ENCODE assay signal across 1 cellular context in genomic region chr19:53520547-53521372, GRCh38.
TF ChIP-seq lines count a peak whose summit lies in the region.

No MANE protein-coding gene starts in this region.

TF ChIP-seq in GM12878, 131 proteins besides CTCF, POLR2A, EP300 and RAD21 (continued from another document and continues in another):
- no peak for TF ChIP-seq CEBPZ (IDR thresholded peaks at IDR 0.05; ENCODE audit: low read depth, low read length)
- TF ChIP-seq HDAC2 (IDR thresholded peaks at IDR 0.05), result no peak
- TF ChIP-seq SIX5 (IDR thresholded peaks at IDR 0.05; ENCODE audit: low read depth, low read length, severe bottlenecking), result peak; percentile 90
- TF ChIP-seq YY1 (IDR thresholded peaks at IDR 0.05; ENCODE audit: low read depth, low read length), result peak; percentile 94
- 0 out of 2 replicates have a peak, but pooled peaks have one; percentile 28 for TF ChIP-seq POLR2AphosphoS5 (IDR thresholded peaks at IDR 0.05; ENCODE audit: low read length)
- peak; percentile 53; the same call in 1 of the 2 replicates for TF ChIP-seq TCF12 (IDR thresholded peaks at IDR 0.05; ENCODE audit: low read depth, low read length)
- TF ChIP-seq CHD1 (IDR thresholded peaks at IDR 0.05; ENCODE audit: low read depth, low read length), result no peak
- TF ChIP-seq TCF3 (IDR thresholded peaks at IDR 0.05; ENCODE audit: borderline replicate concordance, insufficient read depth, low read depth, low read length), result no peak
- no peak for TF ChIP-seq PRDM15 (CRISPR knock-in tag; IDR thresholded peaks at IDR 0.05)
- no peak for TF ChIP-seq EZH2 (IDR thresholded peaks at IDR 0.05; ENCODE audit: borderline replicate concordance, control insufficient read depth, low read depth, low read length)
- no peak for TF ChIP-seq IRF5 (IDR thresholded peaks at IDR 0.05; ENCODE audit: borderline replicate concordance)
- peak; percentile 99 for TF ChIP-seq ZNF687 (IDR thresholded peaks at IDR 0.05)
- TF ChIP-seq STAT3 (IDR thresholded peaks at IDR 0.05; ENCODE audit: low read depth, low read length), result no peak
- no peak for TF ChIP-seq CUX1 (IDR thresholded peaks at IDR 0.05; ENCODE audit: insufficient replicate concordance, low read depth, low read length)
- TF ChIP-seq BHLHE40 (IDR thresholded peaks at IDR 0.05; ENCODE audit: borderline replicate concordance in 1 of 2, low read depth in 2 of 2, low read length in 1 of 2), result peak in 1 of 2 experiments; percentile 22; a peak in 1 of 4 replicates
- no peak for TF ChIP-seq MTA3 (IDR thresholded peaks at IDR 0.05; ENCODE audit: borderline replicate concordance, low read length)
- TF ChIP-seq E2F8 (IDR thresholded peaks at IDR 0.05; ENCODE audit: low read depth, partially characterized antibody), result peak; percentile 59
- no peak for TF ChIP-seq YBX1 (IDR thresholded peaks at IDR 0.05)
- no peak for TF ChIP-seq GATAD2B (conservative IDR thresholded peaks at IDR 0.05; ENCODE audit: low read depth)
- no peak for TF ChIP-seq HDAC6 (IDR thresholded peaks at IDR 0.05; ENCODE audit: unreplicated experiment)
- TF ChIP-seq SMAD5 (IDR thresholded peaks at IDR 0.05; ENCODE audit: low read depth), result no peak
- no peak for TF ChIP-seq FOS (IDR thresholded peaks at IDR 0.05; ENCODE audit: borderline replicate concordance, extremely low read depth, insufficient read length)
- no peak for TF ChIP-seq NFXL1 (IDR thresholded peaks at IDR 0.05; ENCODE audit: borderline replicate concordance)
- TF ChIP-seq ASH2L (IDR thresholded peaks at IDR 0.05; ENCODE audit: borderline replicate concordance, low read depth), result no peak
- TF ChIP-seq BACH1 (IDR thresholded peaks at IDR 0.05; ENCODE audit: borderline replicate concordance), result no peak
- TF ChIP-seq SMC3 (IDR thresholded peaks at IDR 0.05; ENCODE audit: borderline replicate concordance, low read length), result no peak
- TF ChIP-seq SIN3A (IDR thresholded peaks at IDR 0.05; ENCODE audit: low read depth, low read length), result peak; percentile 99
- TF ChIP-seq POLR2AphosphoS2 (IDR thresholded peaks at IDR 0.05; ENCODE audit: low read depth, low read length), result no peak
- no peak for TF ChIP-seq JUND (IDR thresholded peaks at IDR 0.05; ENCODE audit: low read depth, low read length)
- TF ChIP-seq LARP7 (IDR thresholded peaks at IDR 0.05), result 0 out of 2 replicates have a peak, but pooled peaks have one; percentile 18
- TF ChIP-seq ATF2 (IDR thresholded peaks at IDR 0.05; ENCODE audit: low read length), result no peak
- no peak for TF ChIP-seq RBBP5 (conservative IDR thresholded peaks at IDR 0.05)
- TF ChIP-seq SP1 (IDR thresholded peaks at IDR 0.05; ENCODE audit: low read depth, low read length), result peak; percentile 70
- TF ChIP-seq IKZF2 (IDR thresholded peaks at IDR 0.05), result 0 out of 4 replicates have a peak, but pooled peaks have one; percentile 22 to 35
- TF ChIP-seq IRF4 (IDR thresholded peaks at IDR 0.05; ENCODE audit: low read depth, low read length), result no peak
- no peak for TF ChIP-seq ESRRA (IDR thresholded peaks at IDR 0.05; ENCODE audit: low read length)
- no peak for TF ChIP-seq KAT2A (conservative IDR thresholded peaks at IDR 0.05; ENCODE audit: control insufficient read depth, low read depth, low read length)
- TF ChIP-seq TBL1XR1 (IDR thresholded peaks at IDR 0.05; ENCODE audit: low read depth, low read length), result 0 out of 2 replicates have a peak, but pooled peaks have one; percentile 51
- TF ChIP-seq RB1 (IDR thresholded peaks at IDR 0.05; ENCODE audit: borderline replicate concordance), result no peak
